Comparison of ENCODE assay signal across 8 cellular contexts in genomic region chr9:137025120-137025966, GRCh38. TPM values are rescaled to one million over a fixed set of nuclear protein-coding genes. Genes with fewer than 3 reads are reported as not detected.
DNase-seq lines count a peak whose midpoint lies in the region; ATAC-seq and TF ChIP-seq lines count a peak whose summit lies in the region.
"Had no signal": no experiment of that assay in that cellular context is flagged by ENCODE, and none has a peak within 500 bp of the region (broad histone marks: within the 10 kb centered on the region; RNA-seq: fewer than 3 reads in every experiment).

No MANE protein-coding gene starts in this region.

- no peak for ATAC-seq in gastroesophageal sphincter

- peak; percentile 69 for DNase-seq in LNCaP clone FGC (ENCODE audit: low read depth)
- peak; percentile 97 for DNase-seq in NCI-H69 (lab: John Stamatoyannopoulos, UW)
- peak; percentile 91 for DNase-seq in stomach
- no peak for DNase-seq in glomerular visceral epithelial cell (ENCODE audit: extremely low spot score)
- no peak for DNase-seq in HUDEP-2 (lab: John Stamatoyannopoulos, UW; ENCODE audit: unreplicated experiment in 76 of 76)
- DNase-seq in WERI-Rb-1: no peak

- H3K27ac ChIP-seq in gastroesophageal sphincter: peak overlapping the region in 3 of 4 donors; percentile 43 to 68 (median 64)
- H3K27ac ChIP-seq in stomach: peak overlapping the region; percentile 56 to 74 (median 60)
- H3K27ac ChIP-seq in WERI-Rb-1: no peak overlapping the region

- peaks cover 0 to 15% of the 10 kb centered on the region in 2 donors for H3K36me3 ChIP-seq in gastroesophageal sphincter
- H3K36me3 ChIP-seq in stomach: peaks cover 5 to 12% (median 8%) of the 10 kb centered on the region in 4 donors
- H3K36me3 ChIP-seq in WERI-Rb-1: no peaks in the 10 kb centered on the region

- no CpG with 5 or more reads among the region's 32 CpGs for WGBS in gastroesophageal sphincter (ENCODE audit: low coverage in 1 of 2), 2 donors
- 38 to 69% (median 49%) methylated on average over 7 to 32 of the region's 32 CpGs for WGBS in stomach, 5 donors

- no peaks in the 10 kb centered on the region for H3K9me3 ChIP-seq in gastroesophageal sphincter
- no peaks in the 10 kb centered on the region for H3K9me3 ChIP-seq in stomach
- no peaks in the 10 kb centered on the region for H3K9me3 ChIP-seq in WERI-Rb-1 (ENCODE audit: severe bottlenecking)

- TF ChIP-seq EP300 in gastroesophageal sphincter (IDR thresholded peaks at IDR 0.05) (no peak), stomach (IDR thresholded peaks at IDR 0.05) (no peak)

- H3K4me3 ChIP-seq in LNCaP clone FGC (ENCODE audit: low read depth, low read length) (peak overlapping the region; percentile 75), gastroesophageal sphincter (peak overlapping the region in 1 of 2 donors; percentile 67), stomach (peak overlapping the region in 1 of 4 donors; percentile 16), WERI-Rb-1 (ENCODE audit: low read depth, low read length) (no peak overlapping the region)

- intact Hi-C loops in stomach (cut with DNase I; ENCODE audit: low total_unique reads): loop anchor here (10.0 kb wide), 1 partner anchor 71 kb away; the partner anchor contains the start of gene LCN12

- H3K4me1 ChIP-seq in gastroesophageal sphincter (peaks cover 0 to 44% (median 22%) of the 10 kb centered on the region in 3 donors), stomach (peaks cover 40 to 75% (median 57%) of the 10 kb centered on the region in 4 donors)

- TF ChIP-seq POLR2A in gastroesophageal sphincter (IDR thresholded peaks at IDR 0.05) (no peak), stomach (IDR thresholded peaks at IDR 0.05) (no peak)

- peak; percentile 29; the same call in 1 of the 2 replicates for TF ChIP-seq CTCF in LNCaP clone FGC (IDR thresholded peaks at IDR 0.05; ENCODE audit: control insufficient read depth, extremely low read depth, insufficient read depth)
- TF ChIP-seq CTCF in gastroesophageal sphincter (IDR thresholded peaks at IDR 0.05): no peak
- peak in 1 of 7 experiments; percentile 4 for TF ChIP-seq CTCF in stomach (IDR thresholded peaks at IDR 0.05)
- no peak for TF ChIP-seq CTCF in WERI-Rb-1 (IDR thresholded peaks at IDR 0.05; ENCODE audit: low read depth, low read length)

- no peaks in the 10 kb centered on the region for H3K27me3 ChIP-seq in gastroesophageal sphincter
- H3K27me3 ChIP-seq in stomach: no peaks in the 10 kb centered on the region
- no peaks in the 10 kb centered on the region for H3K27me3 ChIP-seq in WERI-Rb-1 (ENCODE audit: insufficient read depth, low read depth, severe bottlenecking)

RNA-seq across cellular contexts. Expression of gene ABCA2, which starts 2.7 kb away (rescaled TPM):
- total RNA-seq in gastroesophageal sphincter (10 to 100 TPM; 13.5 to 24.3 (median 19.3) TPM), stomach (100 to 1,000 TPM in 1 of 5 donors, 10 to 100 TPM in 3, 1 to 10 TPM in 1; 7.3 to 385 (median 72.8) TPM)
- 10 to 100 TPM in 2 of 3 donors, 1 to 10 TPM in 1; 9.3 to 25.5 (median 24.4) TPM for polyA plus RNA-seq in stomach

RNA-seq across cellular contexts. Expression of gene FUT7, which starts 6.5 kb away (rescaled TPM):
- total RNA-seq in gastroesophageal sphincter (under 1 TPM in 1 of 4 donors, not detected in 3; 0.20 TPM), stomach (1 to 10 TPM in 1 of 5 donors, under 1 TPM in 1, not detected in 3; 0.37 to 3.9 TPM)
- polyA plus RNA-seq in stomach: under 1 TPM in 2 of 3 donors, not detected in 1; 0.23 to 0.50 TPM

RNA-seq across cellular contexts. Expression of gene NPDC1, which starts 20.6 kb away (rescaled TPM):
- total RNA-seq in gastroesophageal sphincter (10 to 100 TPM; 50.4 to 69.9 (median 59.5) TPM), stomach (100 to 1,000 TPM in 4 of 5 donors, 10 to 100 TPM in 1; 20.0 to 276 (median 189) TPM)
- polyA plus RNA-seq in stomach: 100 to 1,000 TPM; 104 to 186 (median 115) TPM

RNA-seq across cellular contexts. Expression of gene ENTPD2, which starts 28.5 kb away (rescaled TPM):
- total RNA-seq in gastroesophageal sphincter (1 to 10 TPM in 1 of 4 donors, under 1 TPM in 1, not detected in 2; 0.58 to 1.6 TPM), stomach (10 to 100 TPM in 1 of 5 donors, 1 to 10 TPM in 3, not detected in 1; 2.2 to 11.3 (median 6.7) TPM)
- polyA plus RNA-seq in stomach: 1 to 10 TPM; 2.0 to 4.8 (median 2.9) TPM
- polyA plus RNA-seq: immature natural killer cell had no signal

RNA-seq across cellular contexts. Expression of gene CLIC3, which starts 29.0 kb away (rescaled TPM):
- 1 to 10 TPM in 3 of 4 donors, under 1 TPM in 1; 0.81 to 5.4 (median 2.2) TPM for total RNA-seq in gastroesophageal sphincter
- total RNA-seq in stomach: 1 to 10 TPM in 1 of 5 donors, not detected in 4; 3.3 TPM
- 10 to 100 TPM in 2 of 3 donors, 1 to 10 TPM in 1; 4.3 to 70.9 (median 15.2) TPM for polyA plus RNA-seq in stomach

Comparison
In these comparisons a context has a peak if more than half of its experiments do, and no peak if none do; other contexts are left out.
1. DNase-seq: peak in LNCaP clone FGC (single experiment), NCI-H69 (single experiment) and stomach (single experiment); none in glomerular visceral epithelial cell (single experiment), HUDEP-2 (0 of 76) and WERI-Rb-1 (single experiment).